ENCODE assay signal across 9 cellular contexts in genomic region chr5:108381955-108382783, GRCh38. TPM values are rescaled to one million over a fixed set of nuclear protein-coding genes. Genes with fewer than 3 reads are reported as not detected.
DNase-seq lines count a peak whose midpoint lies in the region; ATAC-seq, FAIRE-seq and TF ChIP-seq lines count a peak whose summit lies in the region.
"Had no signal": no experiment of that assay in that cellular context is flagged by ENCODE, and none has a peak within 500 bp of the region (broad histone marks: within the 10 kb centered on the region; RNA-seq: fewer than 3 reads in every experiment).

FBXL17 (minus strand) TSS chr5:108382098.

- dilution Hi-C loops in keratinocyte (cut with MboI; ENCODE audit: extremely low pct_ligation_motif_present, low sequenced_read_pairs) = no loop called here

- no peaks in the 10 kb centered on the region for H3K9me1 ChIP-seq in keratinocyte (ENCODE audit: control insufficient read depth, extremely low read depth, insufficient read depth, low read length)

- no peaks in the 10 kb centered on the region for H4K20me1 ChIP-seq in keratinocyte (ENCODE audit: control insufficient read depth, extremely low read depth, insufficient read depth, low read length)

- H3K79me2 ChIP-seq in keratinocyte (ENCODE audit: control insufficient read depth, insufficient read depth, low read length) = peaks cover 1% of the 10 kb centered on the region

- peak within 1 kb of the TSS; percentile 90 for H3K4me2 ChIP-seq in keratinocyte (ENCODE audit: control insufficient read depth, extremely low read depth, insufficient read depth, low read depth, low read length)

- H3K9me3 ChIP-seq in keratinocyte (ENCODE audit: control insufficient read depth, low read depth, low read length) = no peaks in the 10 kb centered on the region

- peak within 1 kb of the TSS; percentile 92 for H3K4me3 ChIP-seq in AG09309 (ENCODE audit: control insufficient read depth, low read depth, low read length)
- peak within 1 kb of the TSS; percentile 83 to 96 (median 84) for H3K4me3 ChIP-seq in keratinocyte (ENCODE audit: control insufficient read depth in 2 of 3, extremely low read depth in 1 of 3, insufficient read depth in 2 of 3, low read depth in 1 of 3, low read length in 3 of 3)

- peaks cover 15% of the 10 kb centered on the region for H3K4me1 ChIP-seq in keratinocyte (ENCODE audit: control insufficient read depth, extremely low read depth, insufficient read depth, low read length)

- ATAC-seq in GM19023 (IDR thresholded peaks at IDR 0.05; ENCODE audit: unreplicated experiment) (peak; percentile 73), HG03280 (IDR thresholded peaks at IDR 0.05; ENCODE audit: unreplicated experiment) (peak; percentile 74)
- peak; percentile 82 to 85 for ATAC-seq in activated CD4-positive, CD25-positive, alpha-beta regulatory T cell treated with anti-CD3 and anti-CD28 coated beads, Interleukin-2, amount 50 U/mL, for 24 hours

- peak; percentile 55 for DNase-seq in AG09309 (ENCODE audit: low read depth)
- peak; percentile 76 for DNase-seq in NCI-H446 treated with DMSO at 0.1 percent for 48 hours (lab: John Stamatoyannopoulos, UW)
- DNase-seq in cerebellum (ENCODE audit: low spot score) = peak; percentile 89
- peak; percentile 30 for DNase-seq in keratinocyte (ENCODE audit: low read depth, low spot score)
- DNase-seq in stimulated activated CD4-positive, alpha-beta T cell treated with anti-CD3 and anti-CD28 coated beads, Interleukin-15, amount 100 ng/mL, for 24 hours = peak; percentile 94

- TF ChIP-seq CTCF in AG09309 (IDR thresholded peaks at IDR 0.05; ENCODE audit: control insufficient read depth, insufficient read depth, low read depth, low read length, missing control alignments) = no peak
- no peak for TF ChIP-seq CTCF in keratinocyte (optimal IDR thresholded peaks at IDR 0.05 in 1 of 3, IDR thresholded peaks at IDR 0.05 in 1 of 3, conservative IDR thresholded peaks at IDR 0.05 in 1 of 3; ENCODE audit: extremely low read depth in 1 of 3, insufficient read depth in 2 of 3, low read length in 3 of 3)

- peak within 1 kb of the TSS; percentile 89 for H3K9ac ChIP-seq in keratinocyte (ENCODE audit: control insufficient read depth, extremely low read depth, insufficient read depth, low read length)

- H3K27me3 ChIP-seq in keratinocyte (ENCODE audit: control insufficient read depth, extremely low read depth, insufficient read depth, low read length) = no peaks in the 10 kb centered on the region

- H3K36me3 ChIP-seq in keratinocyte (ENCODE audit: control insufficient read depth in 2 of 2, extremely low read depth in 1 of 2, insufficient read depth in 2 of 2, low read length in 2 of 2) = no peaks in the 10 kb centered on the region

- H3K27ac ChIP-seq in keratinocyte (ENCODE audit: control insufficient read depth, insufficient read depth, low read length) = peak within 1 kb of the TSS; percentile 78

- FAIRE-seq in keratinocyte (lab: Jason Lieb, UNC) = peak; percentile 49
- FAIRE-seq: colon had no signal

- peak within 1 kb of the TSS; percentile 91 for H2AFZ ChIP-seq in keratinocyte (ENCODE audit: control insufficient read depth, low read length)

RNA-seq across cellular contexts. Expression of gene FBXL17, which starts in this region (rescaled TPM):
- 39.9 TPM for total RNA-seq in cerebellum
- polyA plus RNA-seq in keratinocyte = 4.3 to 5.7 TPM (median 5.3 TPM) in 3 replicates
- polyA plus RNA-seq in keratinocyte (2011; ENCODE audit: low read depth) = 9.9 TPM
- polyA plus RNA-seq in keratinocyte (2011; cell fraction: cytosol; rRNA removed) = 4.4 and 6.0 TPM in 2 replicates
- 4.4 and 4.9 TPM in 2 replicates for polyA plus RNA-seq in keratinocyte (2011; cell fraction: nucleus; rRNA removed)
- 6.6 and 8.9 TPM in 2 replicates for polyA plus RNA-seq in keratinocyte (2012; ENCODE audit: low replicate concordance)
- 4.6 to 18.6 TPM (median 7.9 TPM) in 3 replicates for polyA minus RNA-seq in keratinocyte
- polyA minus RNA-seq in keratinocyte (2011; cell fraction: cytosol; rRNA and poly(A)+ RNA removed) = 7.1 TPM
- 21.7 TPM in 2 replicates for polyA minus RNA-seq in keratinocyte (2011; cell fraction: nucleus; rRNA and poly(A)+ RNA removed)

Comparison
In these comparisons a context has a peak if more than half of its experiments do, and no peak if none do; other contexts are left out.
1. Peak in every context shown above with its lines: DNase-seq, ATAC-seq, H3K4me3 ChIP-seq and H3K27ac ChIP-seq.
2. DNase-seq: peak in every context shown above with its lines; median percentile 94 in stimulated activated CD4-positive, alpha-beta T cell treated with anti-CD3 and anti-CD28 coated beads, Interleukin-15, amount 100 ng/mL, for 24 hours; 89 in cerebellum; 76 in NCI-H446 treated with DMSO at 0.1 percent for 48 hours; 55 in AG09309; 30 in keratinocyte.